ENCODE assay signal across 12 cellular contexts in the genomic region with DNA sequence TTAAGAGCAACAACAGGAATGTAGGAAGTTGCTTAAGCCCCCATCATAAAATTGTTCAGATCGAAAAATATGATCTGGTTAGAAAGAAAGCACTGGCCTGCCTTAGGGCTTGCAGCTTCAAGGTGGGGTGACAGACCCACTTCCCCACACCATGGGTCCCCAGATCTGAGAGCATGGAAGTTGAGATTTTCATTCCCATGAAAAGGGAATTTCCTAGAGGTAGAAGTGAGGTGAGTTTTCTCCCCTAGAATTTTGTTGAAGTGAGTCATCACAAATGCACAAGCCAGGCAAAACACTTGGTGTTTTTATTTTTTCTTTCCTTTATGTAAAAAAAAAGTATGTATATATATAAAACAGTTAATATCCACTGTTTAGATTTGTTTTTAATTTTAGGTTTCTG.
DNase-seq lines count a peak whose midpoint lies in the region; ATAC-seq and TF ChIP-seq lines count a peak whose summit lies in the region.
"Had no signal": no experiment of that assay in that cellular context is flagged by ENCODE, and none has a peak within 500 bp of the region (broad histone marks: within the 10 kb centered on the region; RNA-seq: fewer than 3 reads in every experiment).

No MANE protein-coding gene starts in this region.

- H3K27ac ChIP-seq in VCaP (peak overlapping the region; percentile 78), transverse colon (peak overlapping the region; percentile 37 to 75 (median 68)), endodermal cell (ENCODE audit: low read depth, low read length) (no peak overlapping the region)

- no peak overlapping the region for H3K9ac ChIP-seq in endodermal cell (ENCODE audit: extremely low read depth, low read length, poor library complexity, severe bottlenecking)

- H3K27me3 ChIP-seq in transverse colon: no peaks in the 10 kb centered on the region
- H3K27me3 ChIP-seq in endodermal cell (ENCODE audit: control insufficient read depth, insufficient read depth, low read length, poor library complexity, severe bottlenecking): no peaks in the 10 kb centered on the region

- no peaks in the 10 kb centered on the region for H3K27me3 Mint-ChIP-seq in activated T-cell treated with anti-CD3 and anti-CD28 coated beads, Interleukin-2, amount 50 U/mL, for 24 hours
- H3K27me3 Mint-ChIP-seq in endodermal cell (ENCODE audit: insufficient read depth): no peaks in the 10 kb centered on the region
- H3K27me3 Mint-ChIP-seq: naive B cell had no signal

- H3K36me3 Mint-ChIP-seq in activated T-cell treated with anti-CD3 and anti-CD28 coated beads, Interleukin-2, amount 50 U/mL, for 24 hours (ENCODE audit: low read depth): no peaks in the 10 kb centered on the region
- H3K36me3 Mint-ChIP-seq in endodermal cell (ENCODE audit: low read depth): no peaks in the 10 kb centered on the region
- H3K36me3 Mint-ChIP-seq: naive B cell had no signal

- WGBS in transverse colon (ENCODE audit: low coverage in 1 of 2), 2 donors: 73 to 75% methylated on average over 1 of the region's 1 CpG
- WGBS in endodermal cell (ENCODE audit: insufficient coverage in 1 of 2, insufficient read length in 1 of 2), 2 experiments: 85 to 100% methylated on average over 1 of the region's 1 CpG

- TF ChIP-seq POLR2A in transverse colon (IDR thresholded peaks at IDR 0.05): no peak

- intact Hi-C loops in transverse colon (cut with DNase I; ENCODE audit: low total_unique reads): no loop called here

- peak overlapping the region; percentile 60 for H3K27ac Mint-ChIP-seq in activated T-cell treated with anti-CD3 and anti-CD28 coated beads, Interleukin-2, amount 50 U/mL, for 24 hours
- no peak overlapping the region for H3K27ac Mint-ChIP-seq in endodermal cell
- H3K27ac Mint-ChIP-seq: naive B cell had no signal

- no peak for TF ChIP-seq EP300 in transverse colon (IDR thresholded peaks at IDR 0.05; ENCODE audit: low read depth)

- H3K4me3 ChIP-seq in transverse colon (no peak overlapping the region), endodermal cell (ENCODE audit: low read length) (no peak overlapping the region)

- H3K4me3 Mint-ChIP-seq in activated T-cell treated with anti-CD3 and anti-CD28 coated beads, Interleukin-2, amount 50 U/mL, for 24 hours: no peak overlapping the region
- H3K4me3 Mint-ChIP-seq in endodermal cell: no peak overlapping the region

- no peaks in the 10 kb centered on the region for H3K36me3 ChIP-seq in transverse colon
- H3K36me3 ChIP-seq in endodermal cell (ENCODE audit: control insufficient read depth, insufficient read depth, low read length): no peaks in the 10 kb centered on the region

- no peak for ATAC-seq in HG03196 (IDR thresholded peaks at IDR 0.05; ENCODE audit: unreplicated experiment)

- no peaks in the 10 kb centered on the region for H3K9me3 Mint-ChIP-seq in activated T-cell treated with anti-CD3 and anti-CD28 coated beads, Interleukin-2, amount 50 U/mL, for 24 hours
- H3K9me3 Mint-ChIP-seq in endodermal cell: no peaks in the 10 kb centered on the region
- H3K9me3 Mint-ChIP-seq: naive B cell had no signal

- DNase-seq in activated T-cell treated with anti-CD3 and anti-CD28 coated beads, Interleukin-2, amount 50 U/mL, for 24 hours: no peak
- no peak for DNase-seq in activated T-cell treated with anti-CD3 and anti-CD28 coated beads, Interleukin-2, amount 50 U/mL, for 48 hours
- DNase-seq in glomerular visceral epithelial cell (ENCODE audit: extremely low spot score): peak; percentile 41
- no peak for DNase-seq in transverse colon
- no peak for DNase-seq in endodermal cell
- no peak for DNase-seq in activated effector memory CD4-positive, alpha-beta T cell treated with Interleukin-2 at 50 U/mL for 16 hours
- DNase-seq: naive B cell, NCI-H345, T-helper 9 cell, trophoblast cell had no signal

- peaks cover 88% of the 10 kb centered on the region for H3K4me1 Mint-ChIP-seq in activated T-cell treated with anti-CD3 and anti-CD28 coated beads, Interleukin-2, amount 50 U/mL, for 24 hours (ENCODE audit: low read depth)
- peaks cover 30% of the 10 kb centered on the region for H3K4me1 Mint-ChIP-seq in endodermal cell

- H3K4me1 ChIP-seq in transverse colon: peaks cover 0 to 16% (median 2%) of the 10 kb centered on the region in 4 donors
- peaks cover 10% of the 10 kb centered on the region for H3K4me1 ChIP-seq in endodermal cell (ENCODE audit: control insufficient read depth, insufficient read depth, low read length)

- H3K9me3 ChIP-seq in transverse colon (no peaks in the 10 kb centered on the region), endodermal cell (ENCODE audit: control insufficient read depth, low read length) (no peaks in the 10 kb centered on the region)

- in situ Hi-C loops in transverse colon (cut with MboI; ENCODE audit: low pct_ligation_motif_present in 1 of 4, low pct_unique_long_range_greater_than_20kb in 1 of 4, low sequenced_read_pairs in 3 of 4): no loop called here

- TF ChIP-seq CTCF in VCaP (conservative IDR thresholded peaks at IDR 0.05) (no peak), transverse colon (IDR thresholded peaks at IDR 0.05) (no peak), endodermal cell (conservative IDR thresholded peaks at IDR 0.05) (no peak)
